ENCODE assay signal across 19 cellular contexts in the genomic region with DNA sequence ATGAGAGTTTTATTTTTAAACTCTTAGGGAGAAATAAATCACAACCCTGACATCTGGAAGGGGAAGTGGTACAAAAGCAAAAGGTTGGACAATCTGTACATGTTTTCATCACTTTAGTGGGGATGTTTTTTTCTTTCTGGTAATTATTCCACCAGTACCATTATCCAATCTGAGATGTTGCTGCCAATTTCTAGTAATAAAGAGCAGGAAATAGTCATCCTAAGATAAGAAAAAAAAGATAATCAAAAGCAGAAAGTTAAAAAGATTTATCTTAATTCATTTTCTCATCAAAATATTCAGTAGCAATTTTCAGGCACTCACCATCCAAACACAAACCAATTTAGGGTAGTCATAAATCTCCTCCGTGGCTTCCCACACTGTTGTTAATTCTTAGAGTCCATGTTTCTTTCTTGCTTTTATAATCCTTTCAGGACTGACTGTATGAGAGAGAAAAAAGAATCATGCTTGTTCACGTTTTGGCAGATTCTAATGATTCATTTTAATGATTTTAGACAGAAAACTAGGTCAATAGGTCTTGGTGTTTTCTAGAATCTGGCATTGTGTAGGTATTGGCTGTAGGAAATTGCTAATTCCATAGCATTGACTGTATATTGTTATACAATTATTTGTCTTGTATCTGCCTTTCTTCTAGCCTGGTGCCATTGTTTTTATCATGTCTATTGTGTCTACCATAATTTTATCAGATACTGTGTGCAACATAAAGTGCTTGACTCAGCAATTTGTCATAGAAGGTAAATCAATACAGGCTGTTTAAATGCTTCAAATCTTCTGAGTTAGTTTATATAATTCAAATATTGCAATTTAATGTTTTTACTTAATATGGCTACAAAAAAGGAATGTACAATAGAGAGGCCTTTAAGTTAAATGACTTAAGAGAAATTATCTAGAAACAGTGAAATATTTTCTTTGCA.
"Had no signal": no experiment of that assay in that cellular context is flagged by ENCODE, and none has a peak within 500 bp of the region (broad histone marks: within the 10 kb centered on the region; RNA-seq: fewer than 3 reads in every experiment).

No MANE protein-coding gene starts in this region.

- H3K4me3 Mint-ChIP-seq: activated CD4-positive, alpha-beta T cell treated with anti-CD3 and anti-CD28 coated beads, Interleukin-2, amount 10 ng/mL, durations not matched to agents 7 days and 5 days; activated CD8-positive, alpha-beta T cell treated with anti-CD3 and anti-CD28 coated beads, Interleukin-2, amount 10 ng/mL, durations not matched to agents 7 days and 5 days; activated naive CD4-positive, alpha-beta T cell treated with anti-CD3 and anti-CD28 coated beads for 36 hours; activated T-cell treated with anti-CD3 and anti-CD28 coated beads, Interleukin-2, amount 50 U/mL, for 24 hours; brain; central memory CD8-positive, alpha-beta T cell; naive thymus-derived CD8-positive, alpha-beta T cell had no signal

- H3K9me3 ChIP-seq: colonic mucosa, gastroesophageal sphincter, tibial artery had no signal

- H3K4me3 ChIP-seq: colonic mucosa, gastroesophageal sphincter, heart left ventricle, spleen, tibial artery had no signal

- H3K27me3 ChIP-seq: colonic mucosa, gastroesophageal sphincter, heart left ventricle, spleen, tibial artery had no signal

- H3K36me3 Mint-ChIP-seq: brain had no signal

- H3K4me1 ChIP-seq: colonic mucosa, gastroesophageal sphincter, heart left ventricle, spleen had no signal

- H3K27ac ChIP-seq: colonic mucosa, gastroesophageal sphincter, heart left ventricle, spleen, tibial artery had no signal

- H3K27me3 Mint-ChIP-seq: activated CD4-positive, alpha-beta T cell treated with anti-CD3 and anti-CD28 coated beads, Interleukin-2, amount 10 ng/mL, durations not matched to agents 7 days and 5 days; brain; central memory CD8-positive, alpha-beta T cell had no signal

- H3K4me1 Mint-ChIP-seq: activated CD4-positive, alpha-beta T cell treated with anti-CD3 and anti-CD28 coated beads, Interleukin-2, amount 10 ng/mL, durations not matched to agents 7 days and 5 days; brain; central memory CD8-positive, alpha-beta T cell; naive thymus-derived CD8-positive, alpha-beta T cell had no signal

- H3K36me3 ChIP-seq: colonic mucosa, gastroesophageal sphincter, heart left ventricle, spleen, tibial artery had no signal

- H3K9me3 Mint-ChIP-seq: activated CD4-positive, alpha-beta T cell treated with anti-CD3 and anti-CD28 coated beads, Interleukin-2, amount 10 ng/mL, durations not matched to agents 7 days and 5 days; activated naive CD4-positive, alpha-beta T cell treated with anti-CD3 and anti-CD28 coated beads for 36 hours had no signal

- DNase-seq: activated CD4-positive, alpha-beta T cell treated with anti-CD3 and anti-CD28 coated beads, Interleukin-2, amount 10 ng/mL, durations not matched to agents 7 days and 5 days; activated CD8-positive, alpha-beta T cell treated with anti-CD3 and anti-CD28 coated beads, Interleukin-2, amount 10 ng/mL, durations not matched to agents 7 days and 5 days; activated naive CD4-positive, alpha-beta T cell treated with anti-CD3 and anti-CD28 coated beads for 36 hours; activated T-cell treated with anti-CD3 and anti-CD28 coated beads, Interleukin-2, amount 50 U/mL, for 24 hours; anterior cingulate cortex; colonic mucosa; heart left ventricle; kidney glomerular epithelial cell; naive thymus-derived CD8-positive, alpha-beta T cell; posterior cingulate gyrus; spleen; stimulated activated CD8-positive, alpha-beta memory T cell treated with anti-CD3 and anti-CD28 coated beads, Interleukin-4, amount 100 ng/mL, for 48 hours; stimulated activated naive CD4-positive, alpha-beta T cell; T-helper 1 cell; T-helper 9 cell; tibial artery had no signal

- ATAC-seq: activated CD8-positive, alpha-beta T cell treated with anti-CD3 and anti-CD28 coated beads, Interleukin-2, amount 10 ng/mL, durations not matched to agents 7 days and 5 days; gastroesophageal sphincter; heart left ventricle; naive thymus-derived CD8-positive, alpha-beta T cell had no signal
